In genomic region chr15:70508561-70509281, GRCh38 we compare ENCODE assay signal across 8 cellular contexts.
DNase-seq lines count a peak whose midpoint lies in the region; ATAC-seq, FAIRE-seq and TF ChIP-seq lines count a peak whose summit lies in the region.

No MANE protein-coding gene starts in this region.

- no TSS peak for BruUV-seq in Panc1 (replicated peaks; lab: Mats Ljungman, UMichigan)

- H3K4ac ChIP-seq in H1 (replicated peaks; ENCODE audit: insufficient read length, low read depth, low read length), result no peak overlapping the region

- POLR2A ChIA-PET in Panc1 (lab: Charles Lee), result interaction anchor here (0.6 kb wide), 1 partner anchor 115 kb away, joined by 5 read pairs; no protein-coding TSS in a partner anchor
- POLR2A ChIA-PET in H1 (lab: Charles Lee; ENCODE audit: partially characterized antibody), result interaction anchor here (0.8 kb wide), 1 partner anchor 10 kb away, joined by 3 read pairs; no protein-coding TSS in a partner anchor

- H2BK12ac ChIP-seq in H1 (ENCODE audit: low read depth, low read length), result no peak overlapping the region

- H4K5ac ChIP-seq in H1 (ENCODE audit: insufficient read length, low read depth, low read length), result no peak overlapping the region

- DNase-seq in GM23248, result peak; percentile 87
- peak; percentile 72 for DNase-seq in Panc1 (ENCODE audit: low read depth, low spot score)
- no peak for DNase-seq in H1 (ENCODE audit: low read depth in 1 of 2, low spot score in 2 of 2)
- DNase-seq in smooth muscle cell (lab: John Stamatoyannopoulos, UW; ENCODE audit: unreplicated experiment), result peak; percentile 13
- no peak for DNase-seq in COR-L47 (lab: John Stamatoyannopoulos, UW)
- no peak for DNase-seq in left ventricle myocardium inferior

- no peak overlapping the region for H3K4me3 ChIP-seq in GM23248
- H3K4me3 ChIP-seq in Panc1 (ENCODE audit: low read depth in 2 of 2, low read length in 2 of 2), result peak overlapping the region in 1 of 2 experiments; percentile 14; a peak in 1 of 4 replicates
- no peak overlapping the region for H3K4me3 ChIP-seq in H1 (ENCODE audit: extremely low read depth in 1 of 4, insufficient read depth in 2 of 4, low read depth in 3 of 4, low read length in 4 of 4)
- no peak overlapping the region for H3K4me3 ChIP-seq in smooth muscle cell
- no peak overlapping the region for H3K4me3 ChIP-seq in left ventricle myocardium inferior

- no peaks in the 10 kb centered on the region for H3K79me1 ChIP-seq in H1 (ENCODE audit: low read depth, low read length)

- 39 to 43% methylated on average over 5 of the region's 5 CpGs for WGBS in GM23248 (ENCODE audit: low coverage in 1 of 2, low lambda C conversion rate in 2 of 2, missing lambda C conversion rate in 2 of 2), 2 experiments
- 84% methylated on average over 5 of the region's 5 CpGs; no CpG with 5 or more reads in 1 of the 2 experiments for WGBS in H1 (ENCODE audit: extremely low coverage in 1 of 2, insufficient coverage in 1 of 2, insufficient read length in 1 of 2, insufficient replicate concordance in 2 of 2, low coverage in 1 of 2, low lambda C conversion rate in 2 of 2, missing lambda C conversion rate in 1 of 2), 2 experiments
- 8% methylated on average over 5 of the region's 5 CpGs for WGBS in smooth muscle cell (ENCODE audit: low lambda C conversion rate)

- H3K36me3 ChIP-seq in GM23248 (ENCODE audit: low read depth), result no peaks in the 10 kb centered on the region
- no peaks in the 10 kb centered on the region for H3K36me3 ChIP-seq in Panc1 (ENCODE audit: control insufficient read depth, insufficient read depth, low read length)
- no peaks in the 10 kb centered on the region for H3K36me3 ChIP-seq in H1 (ENCODE audit: control insufficient read depth in 2 of 4, insufficient read depth in 4 of 4, low read length in 3 of 4)
- H3K36me3 ChIP-seq in smooth muscle cell (ENCODE audit: low read depth), result no peaks in the 10 kb centered on the region
- no peaks in the 10 kb centered on the region for H3K36me3 ChIP-seq in left ventricle myocardium inferior

- H3K27me3 ChIP-seq in GM23248 (replicated peaks; ENCODE audit: insufficient read depth) (no peaks in the 10 kb centered on the region), Panc1 (ENCODE audit: control insufficient read depth, insufficient read depth, low read length) (no peaks in the 10 kb centered on the region), H1 (replicated peaks in 1 of 4; ENCODE audit: control insufficient read depth in 3 of 4, extremely low read depth in 1 of 4, insufficient read depth in 3 of 4, low read length in 3 of 4) (no peaks in the 10 kb centered on the region), smooth muscle cell (ENCODE audit: low read depth) (no peaks in the 10 kb centered on the region), left ventricle myocardium inferior (ENCODE audit: low read depth) (no peaks in the 10 kb centered on the region)

- H3F3A ChIP-seq in GM23248 (ENCODE audit: insufficient read depth), result peaks cover 27% of the 10 kb centered on the region
- H3F3A ChIP-seq in smooth muscle cell (ENCODE audit: low read depth), result peaks cover 29% of the 10 kb centered on the region

- no peak overlapping the region for H2BK120ac ChIP-seq in H1 (replicated peaks; ENCODE audit: low read depth, low read length)

- no peak overlapping the region for H3K23ac ChIP-seq in H1 (ENCODE audit: insufficient read length)

- peaks cover 48% of the 10 kb centered on the region for H3K4me1 ChIP-seq in GM23248 (ENCODE audit: insufficient read depth)
- H3K4me1 ChIP-seq in Panc1 (ENCODE audit: control insufficient read depth, insufficient read depth, low read length), result peaks cover 60% of the 10 kb centered on the region
- H3K4me1 ChIP-seq in H1 (replicated peaks in 1 of 4; ENCODE audit: control insufficient read depth in 3 of 4, insufficient read depth in 4 of 4, low read length in 3 of 4), result peaks cover 9 to 25% (median 20%) of the 10 kb centered on the region in 4 experiments
- peaks cover 29% of the 10 kb centered on the region for H3K4me1 ChIP-seq in smooth muscle cell (ENCODE audit: low read depth)
- H3K4me1 ChIP-seq in left ventricle myocardium inferior, result peaks cover 23% of the 10 kb centered on the region

- no peak; a peak in 1 of 4 replicates for TF ChIP-seq RAD21 in H1 (IDR thresholded peaks at IDR 0.05 in 1 of 2, conservative IDR thresholded peaks at IDR 0.05 in 1 of 2; ENCODE audit: low read depth in 2 of 2, low read length in 2 of 2)

- no peak for TF ChIP-seq POLR2A in H1 (IDR thresholded peaks at IDR 0.05; ENCODE audit: control extremely low read depth in 1 of 2, low read depth in 2 of 2, low read length in 2 of 2)

- H3K14ac ChIP-seq in H1 (ENCODE audit: insufficient read length), result no peak overlapping the region

- CTCF ChIA-PET in Panc1 (lab: Charles Lee) (interaction anchor here (0.6 kb wide), 2 partner anchors 33 to 416 kb away, joined by 3 to 4 read pairs; no protein-coding TSS in a partner anchor), H1 (lab: Charles Lee; ENCODE audit: partially characterized antibody) (interaction anchor here (0.8 to 2.7 kb wide), 18 partner anchors 10 to 241 kb away, joined by 3 to 13 read pairs (median 4); no protein-coding TSS in a partner anchor)

- H4K8ac ChIP-seq in H1 (ENCODE audit: extremely low read depth, insufficient read depth, low read length), result no peak overlapping the region

- no peak overlapping the region for H3K18ac ChIP-seq in H1 (ENCODE audit: extremely low read depth, low read length)

- FAIRE-seq in H1 (lab: Jason Lieb, UNC), result no peak

- H2AK5ac ChIP-seq in H1 (ENCODE audit: low read depth, low read length), result no peak overlapping the region; the same call in 1 of the 2 replicates

- in situ Hi-C loops in GM23248 (cut with MboI) (no loop called here), Panc1 (cut with HindIII; ENCODE audit: low pct_unique_long_range_greater_than_20kb, low sequenced_read_pairs) (no loop called here)

- intact Hi-C loops in Panc1 (cut with micrococcal nuclease; ENCODE audit: unreplicated experiment) (no loop called here), left ventricle myocardium inferior (cut with micrococcal nuclease) (no loop called here)

- no peak overlapping the region for H2BK20ac ChIP-seq in H1 (ENCODE audit: low read length)

- H3K79me2 ChIP-seq in GM23248 (ENCODE audit: insufficient read depth), result no peaks in the 10 kb centered on the region
- no peaks in the 10 kb centered on the region for H3K79me2 ChIP-seq in H1 (ENCODE audit: control insufficient read depth in 1 of 2, insufficient read depth in 2 of 2, low read length in 2 of 2)
- no peaks in the 10 kb centered on the region for H3K79me2 ChIP-seq in smooth muscle cell (ENCODE audit: low read depth)

- H4K20me1 ChIP-seq in GM23248 (ENCODE audit: insufficient read depth) (no peaks in the 10 kb centered on the region), H1 (replicated peaks in 1 of 2; ENCODE audit: control insufficient read depth in 1 of 2, insufficient read depth in 2 of 2, low read length in 2 of 2) (no peaks in the 10 kb centered on the region), smooth muscle cell (ENCODE audit: low read depth) (no peaks in the 10 kb centered on the region)

- H2BK5ac ChIP-seq in H1 (ENCODE audit: low read depth, low read length), result no peak overlapping the region

- TF ChIP-seq CTCF in Panc1 (IDR thresholded peaks at IDR 0.05), result no peak; the same call in 1 of the 2 replicates
- TF ChIP-seq CTCF in H1 (IDR thresholded peaks at IDR 0.05; ENCODE audit: control extremely low read depth in 1 of 3, insufficient read depth in 1 of 3, low read depth in 1 of 3, low read length in 3 of 3), result peak in 1 of 3 experiments; percentile 40; a peak in 1 of 4 replicates
- no peak for TF ChIP-seq CTCF in smooth muscle cell (IDR thresholded peaks at IDR 0.05; ENCODE audit: borderline replicate concordance, insufficient read depth, poor library complexity, severe bottlenecking)
- TF ChIP-seq CTCF in left ventricle myocardium inferior (IDR thresholded peaks at IDR 0.05; ENCODE audit: borderline replicate concordance), result no peak

- H3K9ac ChIP-seq in GM23248 (no peak overlapping the region), H1 (replicated peaks in 1 of 4; ENCODE audit: extremely low read depth in 1 of 4, low read depth in 3 of 4, low read length in 3 of 4) (no peak overlapping the region), smooth muscle cell (ENCODE audit: low read depth) (peak overlapping the region; percentile 60)

- H2AFZ ChIP-seq in GM23248, result no peak overlapping the region
- no peak overlapping the region for H2AFZ ChIP-seq in H1 (ENCODE audit: low read length)
- H2AFZ ChIP-seq in smooth muscle cell (ENCODE audit: low read depth), result no peak overlapping the region

- H3K9me3 ChIP-seq in GM23248 (ENCODE audit: low read depth) (no peaks in the 10 kb centered on the region), Panc1 (ENCODE audit: control insufficient read depth, insufficient read depth, low read depth, low read length) (peaks cover 6% of the 10 kb centered on the region; the same call in 1 of the 2 replicates), H1 (ENCODE audit: insufficient read depth in 2 of 2, low read depth in 1 of 2, low read length in 1 of 2) (peaks cover 0 to 3% of the 10 kb centered on the region in 2 experiments; a peak in 2 of 4 replicates), smooth muscle cell (replicated peaks; ENCODE audit: low read depth) (peaks cover 4% of the 10 kb centered on the region), left ventricle myocardium inferior (replicated peaks) (peaks cover 40% of the 10 kb centered on the region)

- H3K4me2 ChIP-seq in GM23248 (ENCODE audit: unreplicated experiment), result peak overlapping the region; percentile 55
- H3K4me2 ChIP-seq in H1 (ENCODE audit: insufficient read depth in 1 of 2, low read depth in 2 of 2, low read length in 2 of 2), result no peak overlapping the region
- peak overlapping the region; percentile 47 for H3K4me2 ChIP-seq in smooth muscle cell

- H3K56ac ChIP-seq in H1 (replicated peaks; ENCODE audit: insufficient read length, low read depth, low read length), result no peak overlapping the region

- TF ChIP-seq EP300 in H1 (IDR thresholded peaks at IDR 0.05; ENCODE audit: borderline replicate concordance in 1 of 2, low read depth in 2 of 2, low read length in 2 of 2), result no peak

- ATAC-seq in Panc1, result peak; percentile 68
- no peak for ATAC-seq in HG03025 (IDR thresholded peaks at IDR 0.05; ENCODE audit: low FRiP score, unreplicated experiment)
- ATAC-seq in HG02763 (IDR thresholded peaks at IDR 0.05; ENCODE audit: unreplicated experiment), result no peak

- H3K9me2 ChIP-seq in GM23248 (ENCODE audit: insufficient read depth), result no peaks in the 10 kb centered on the region

- H3K27ac ChIP-seq in GM23248, result peak overlapping the region; percentile 33; the same call in 1 of the 2 replicates
- peak overlapping the region; percentile 92 for H3K27ac ChIP-seq in Panc1 (ENCODE audit: low read length)
- H3K27ac ChIP-seq in H1 (ENCODE audit: low read depth, low read length), result no peak overlapping the region
- H3K27ac ChIP-seq in smooth muscle cell (ENCODE audit: low read depth), result peak overlapping the region; percentile 83
- H3K27ac ChIP-seq in left ventricle myocardium inferior (replicated peaks), result no peak overlapping the region

- H4K91ac ChIP-seq in H1 (replicated peaks; ENCODE audit: insufficient read length, low read length), result no peak overlapping the region

- peak overlapping the region; percentile 76; the same call in 1 of the 2 replicates for H2BK15ac ChIP-seq in H1 (ENCODE audit: low read length)

- H3K23me2 ChIP-seq in H1 (ENCODE audit: low read depth, low read length), result no peaks in the 10 kb centered on the region

TF ChIP-seq in H1, 55 proteins besides CTCF, POLR2A, EP300 and RAD21 (continues in another document):
- no peak for TF ChIP-seq KDM5A (IDR thresholded peaks at IDR 0.05; ENCODE audit: low read length)
- no peak for TF ChIP-seq TCF12 (IDR thresholded peaks at IDR 0.05; ENCODE audit: low read depth, low read length)

Comparison
In these comparisons a context has a peak if more than half of its experiments do, and no peak if none do; other contexts are left out.
1. DNase-seq: peak in GM23248 (single experiment), Panc1 (single experiment) and smooth muscle cell (single experiment); none in H1 (0 of 2), COR-L47 (single experiment) and left ventricle myocardium inferior (single experiment).
2. H3K27ac ChIP-seq: peak in GM23248 (single experiment), Panc1 (single experiment) and smooth muscle cell (single experiment); none in H1 (single experiment) and left ventricle myocardium inferior (single experiment).
3. H3K4me2 ChIP-seq: peak in GM23248 (single experiment) and smooth muscle cell (single experiment); none in H1 (0 of 2).